15 cellular contexts compared by ENCODE assay signal in the genomic region with DNA sequence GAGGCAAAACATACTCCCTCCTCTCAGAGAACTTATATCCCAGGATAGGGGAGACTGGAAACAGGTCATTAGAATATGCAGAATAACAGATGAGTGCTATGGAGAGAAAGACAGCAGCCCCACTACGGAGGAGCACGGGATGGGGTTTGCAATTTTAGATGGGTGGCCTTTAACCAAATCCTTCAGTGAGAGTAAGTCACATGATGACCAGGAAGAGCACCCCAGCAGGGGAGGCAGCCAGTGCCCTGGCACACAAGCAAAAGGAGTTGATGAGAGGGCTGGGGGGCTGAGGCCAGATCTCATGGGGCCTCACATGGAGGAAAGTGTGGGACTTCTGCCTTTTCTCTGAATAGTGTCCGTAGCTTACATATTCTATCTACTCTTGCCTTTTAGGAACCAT. TPM values are rescaled to one million over a fixed set of nuclear protein-coding genes. Genes with fewer than 3 reads are reported as not detected.
DNase-seq lines count a peak whose midpoint lies in the region; ATAC-seq and TF ChIP-seq lines count a peak whose summit lies in the region.
"Had no signal": no experiment of that assay in that cellular context is flagged by ENCODE, and none has a peak within 500 bp of the region (broad histone marks: within the 10 kb centered on the region; RNA-seq: fewer than 3 reads in every experiment).

No MANE protein-coding gene starts in this region.

- H3K9me3 ChIP-seq in left lung (no peaks in the 10 kb centered on the region), stomach smooth muscle (ENCODE audit: control insufficient read depth in 2 of 2, low read length in 2 of 2) (no peaks in the 10 kb centered on the region), ovary (no peaks in the 10 kb centered on the region)

- no peaks in the 10 kb centered on the region for H3K27me3 Mint-ChIP-seq in activated CD4-positive, alpha-beta T cell treated with anti-CD3 and anti-CD28 coated beads, Interleukin-2, amount 10 ng/mL, durations not matched to agents 24 days and 14 days
- H3K27me3 Mint-ChIP-seq in activated T-helper 1 cell treated with anti-CD3 and anti-CD28 coated beads, Interleukin-12 subunit alpha, Interleukin-12 subunit beta, Interleukin-2, Interleukin-4 antibody, amounts not matched to agents 30 ng/mL and 10 ng/mL and 1 ng/mL, durations not matched to agents 14 hours and 24 hours and 36 hours (ENCODE audit: insufficient read depth), result no peaks in the 10 kb centered on the region
- no peaks in the 10 kb centered on the region for H3K27me3 Mint-ChIP-seq in type B pancreatic cell
- H3K27me3 Mint-ChIP-seq: naive B cell had no signal

- no peak overlapping the region for H3K4me3 Mint-ChIP-seq in activated CD4-positive, alpha-beta T cell treated with anti-CD3 and anti-CD28 coated beads, Interleukin-2, amount 10 ng/mL, durations not matched to agents 24 days and 14 days
- H3K4me3 Mint-ChIP-seq in activated T-helper 1 cell treated with anti-CD3 and anti-CD28 coated beads, Interleukin-12 subunit alpha, Interleukin-12 subunit beta, Interleukin-2, Interleukin-4 antibody, amounts not matched to agents 30 ng/mL and 10 ng/mL and 1 ng/mL, durations not matched to agents 14 hours and 24 hours and 36 hours, result no peak overlapping the region
- no peak overlapping the region for H3K4me3 Mint-ChIP-seq in type B pancreatic cell
- H3K4me3 Mint-ChIP-seq: naive B cell had no signal

- intact Hi-C loops in activated CD4-positive, alpha-beta T cell treated with anti-CD3 and anti-CD28 coated beads, Interleukin-2, amount 10 ng/mL, durations not matched to agents 24 days and 14 days (cut with micrococcal nuclease), result loop anchor here (2.0 kb wide), 1 partner anchor 43 kb away; a partner anchor contains a TSS
- intact Hi-C loops in activated T-helper 1 cell treated with anti-CD3 and anti-CD28 coated beads, Interleukin-12 subunit alpha, Interleukin-12 subunit beta, Interleukin-2, Interleukin-4 antibody, amounts not matched to agents 30 ng/mL and 10 ng/mL and 1 ng/mL, durations not matched to agents 14 hours and 24 hours and 36 hours (cut with micrococcal nuclease), result loop anchor here (2.0 kb wide), 1 partner anchor 43 kb away; a partner anchor contains a TSS
- intact Hi-C loops in left lung (cut with DNase I), result loop anchor here (10.0 kb wide), 3 partner anchors 47 to 107 kb away; a partner anchor contains a TSS
- intact Hi-C loops in ovary (cut with DNase I), result loop anchor here in 2 of 4 donors (2.0 to 10.0 kb wide), 5 partner anchors 47 to 400 kb away; a partner anchor contains a TSS

- TF ChIP-seq POLR2A in ovary (IDR thresholded peaks at IDR 0.05), result no peak

- H3K4me1 ChIP-seq in left lung, result peaks cover 28 to 57% of the 10 kb centered on the region in 2 donors
- H3K4me1 ChIP-seq in stomach smooth muscle (ENCODE audit: control insufficient read depth, insufficient read depth, low read length), result peaks cover 28% of the 10 kb centered on the region
- H3K4me1 ChIP-seq in ovary (ENCODE audit: insufficient read depth), result peaks cover 12% of the 10 kb centered on the region

- ATAC-seq in left lung, result no peak
- ATAC-seq: esophagus mucosa had no signal

- H3K36me3 ChIP-seq in left lung, result peaks cover 0 to 37% of the 10 kb centered on the region in 2 donors
- H3K36me3 ChIP-seq in stomach smooth muscle (ENCODE audit: control insufficient read depth in 2 of 2, insufficient read depth in 2 of 2, low read length in 2 of 2), result peaks cover 20 to 22% of the 10 kb centered on the region in 2 donors
- no peaks in the 10 kb centered on the region for H3K36me3 ChIP-seq in ovary

- H3K4me3 ChIP-seq in left lung (no peak overlapping the region), stomach smooth muscle (ENCODE audit: low read length in 2 of 2) (peak overlapping the region in 1 of 2 donors; percentile 16), ovary (no peak overlapping the region)

- H3K27me3 ChIP-seq in left lung, result no peaks in the 10 kb centered on the region
- no peaks in the 10 kb centered on the region for H3K27me3 ChIP-seq in stomach smooth muscle (ENCODE audit: control insufficient read depth in 1 of 2, insufficient read depth in 2 of 2, low read length in 2 of 2)
- H3K27me3 ChIP-seq in ovary, result no peaks in the 10 kb centered on the region

- H3K36me3 Mint-ChIP-seq in activated CD4-positive, alpha-beta T cell treated with anti-CD3 and anti-CD28 coated beads, Interleukin-2, amount 10 ng/mL, durations not matched to agents 24 days and 14 days (ENCODE audit: low read depth), result peaks cover 58% of the 10 kb centered on the region
- peaks cover 40% of the 10 kb centered on the region for H3K36me3 Mint-ChIP-seq in activated T-helper 1 cell treated with anti-CD3 and anti-CD28 coated beads, Interleukin-12 subunit alpha, Interleukin-12 subunit beta, Interleukin-2, Interleukin-4 antibody, amounts not matched to agents 30 ng/mL and 10 ng/mL and 1 ng/mL, durations not matched to agents 14 hours and 24 hours and 36 hours (ENCODE audit: low read depth)
- H3K36me3 Mint-ChIP-seq in type B pancreatic cell, result peaks cover 14% of the 10 kb centered on the region

- no peaks in the 10 kb centered on the region for H3K9me3 Mint-ChIP-seq in activated CD4-positive, alpha-beta T cell treated with anti-CD3 and anti-CD28 coated beads, Interleukin-2, amount 10 ng/mL, durations not matched to agents 24 days and 14 days
- H3K9me3 Mint-ChIP-seq in activated T-helper 1 cell treated with anti-CD3 and anti-CD28 coated beads, Interleukin-12 subunit alpha, Interleukin-12 subunit beta, Interleukin-2, Interleukin-4 antibody, amounts not matched to agents 30 ng/mL and 10 ng/mL and 1 ng/mL, durations not matched to agents 14 hours and 24 hours and 36 hours, result no peaks in the 10 kb centered on the region
- no peaks in the 10 kb centered on the region for H3K9me3 Mint-ChIP-seq in type B pancreatic cell
- H3K9me3 Mint-ChIP-seq: naive B cell had no signal

- H3K4me1 Mint-ChIP-seq in activated CD4-positive, alpha-beta T cell treated with anti-CD3 and anti-CD28 coated beads, Interleukin-2, amount 10 ng/mL, durations not matched to agents 24 days and 14 days, result peaks cover 26% of the 10 kb centered on the region
- peaks cover 30% of the 10 kb centered on the region for H3K4me1 Mint-ChIP-seq in activated T-helper 1 cell treated with anti-CD3 and anti-CD28 coated beads, Interleukin-12 subunit alpha, Interleukin-12 subunit beta, Interleukin-2, Interleukin-4 antibody, amounts not matched to agents 30 ng/mL and 10 ng/mL and 1 ng/mL, durations not matched to agents 14 hours and 24 hours and 36 hours (ENCODE audit: low read depth)
- peaks cover 27% of the 10 kb centered on the region for H3K4me1 Mint-ChIP-seq in type B pancreatic cell (ENCODE audit: unreplicated experiment)

- TF ChIP-seq CTCF in left lung (IDR thresholded peaks at IDR 0.05) (no peak), ovary (IDR thresholded peaks at IDR 0.05) (no peak), type B pancreatic cell (conservative IDR thresholded peaks at IDR 0.05) (no peak)

- H3K27ac Mint-ChIP-seq in activated CD4-positive, alpha-beta T cell treated with anti-CD3 and anti-CD28 coated beads, Interleukin-2, amount 10 ng/mL, durations not matched to agents 24 days and 14 days, result peak overlapping the region; percentile 76
- peak overlapping the region; percentile 40 for H3K27ac Mint-ChIP-seq in activated T-helper 1 cell treated with anti-CD3 and anti-CD28 coated beads, Interleukin-12 subunit alpha, Interleukin-12 subunit beta, Interleukin-2, Interleukin-4 antibody, amounts not matched to agents 30 ng/mL and 10 ng/mL and 1 ng/mL, durations not matched to agents 14 hours and 24 hours and 36 hours
- no peak overlapping the region for H3K27ac Mint-ChIP-seq in type B pancreatic cell

- TF ChIP-seq EP300 in ovary (IDR thresholded peaks at IDR 0.05), result no peak

- no peak overlapping the region for H3K9ac ChIP-seq in stomach smooth muscle (ENCODE audit: low read length in 2 of 2)
- H3K9ac ChIP-seq: KMS-11 had no signal

- H3K27ac ChIP-seq in left lung (peak overlapping the region; percentile 71 to 90), stomach smooth muscle (ENCODE audit: low read length) (peak overlapping the region; percentile 88), ovary (peak overlapping the region in 1 of 2 donors; percentile 59)
- H3K27ac ChIP-seq: KMS-11 had no signal

- 65 to 83% (median 81%) methylated on average over 3 of the region's 3 CpGs for WGBS in ovary, 3 donors

- DNase-seq in activated CD4-positive, alpha-beta T cell treated with anti-CD3 and anti-CD28 coated beads, Interleukin-2, amount 10 ng/mL, durations not matched to agents 24 days and 14 days, result no peak
- DNase-seq in activated CD4-positive, alpha-beta T cell treated with anti-CD3 and anti-CD28 coated beads for 1 hour, result no peak
- no peak for DNase-seq in activated T-helper 1 cell treated with anti-CD3 and anti-CD28 coated beads, Interleukin-12 subunit alpha, Interleukin-12 subunit beta, Interleukin-2, Interleukin-4 antibody, amounts not matched to agents 30 ng/mL and 10 ng/mL and 1 ng/mL, durations not matched to agents 14 hours and 24 hours and 36 hours (ENCODE audit: low spot score)
- DNase-seq in left lung, result no peak
- no peak for DNase-seq in DMS114 treated with DMSO at 0.1 percent for 48 hours (lab: John Stamatoyannopoulos, UW; ENCODE audit: unreplicated experiment)
- DNase-seq in ovary, result no peak
- no peak for DNase-seq in type B pancreatic cell (ENCODE audit: extremely low spot score, unreplicated experiment)
- DNase-seq: 8988T, DND-41, naive B cell, NCI-H1694, SW 1271 had no signal

RNA-seq across cellular contexts. Expression of a gene that starts 43.0 kb away (rescaled TPM):
- total RNA-seq in activated CD4-positive, alpha-beta T cell treated with anti-CD3 and anti-CD28 coated beads, Interleukin-2, amount 10 ng/mL, durations not matched to agents 24 days and 14 days, result 71.4 and 73.1 TPM in 2 replicates
- 77.6 and 81.9 TPM in 2 replicates for total RNA-seq in activated T-helper 1 cell treated with anti-CD3 and anti-CD28 coated beads, Interleukin-12 subunit alpha, Interleukin-12 subunit beta, Interleukin-2, Interleukin-4 antibody, amounts not matched to agents 30 ng/mL and 10 ng/mL and 1 ng/mL, durations not matched to agents 14 hours and 24 hours and 36 hours
- 100 to 1,000 TPM in 1 of 2 donors, 10 to 100 TPM in 1; 84.7 to 151 TPM for total RNA-seq in left lung
- total RNA-seq in ovary, result 10 to 100 TPM; 29.1 to 70.4 (median 53.7) TPM
- polyA plus RNA-seq in ovary, result 10 to 100 TPM; 32.7 to 78.7 TPM
- 42.3 and 74.9 TPM in 2 replicates for total RNA-seq in type B pancreatic cell (ENCODE audit: low replicate concordance)
